Comparison of ENCODE assay signal across 30 cellular contexts in genomic region chr2:100806550-100806949, GRCh38. TPM values are rescaled to one million over a fixed set of nuclear protein-coding genes. Genes with fewer than 3 reads are reported as not detected.
"Had no signal": no experiment of that assay in that cellular context is flagged by ENCODE, and none has a peak within 500 bp of the region (broad histone marks: within the 10 kb centered on the region; RNA-seq: fewer than 3 reads in every experiment).

No MANE protein-coding gene starts in this region.

- H3K9me3 ChIP-seq: esophagus squamous epithelium, gastrocnemius medialis, heart left ventricle had no signal

- H3K36me3 ChIP-seq: brain microvascular endothelial cell, esophagus squamous epithelium, gastrocnemius medialis, heart left ventricle, WERI-Rb-1 had no signal

- H3K4me1 ChIP-seq: esophagus squamous epithelium had no signal

- ATAC-seq: activated CD4-positive, CD25-positive, alpha-beta regulatory T cell treated with anti-CD3 and anti-CD28 coated beads, Interleukin-2, amount 50 U/mL, for 24 hours; activated CD8-positive, alpha-beta T cell treated with anti-CD3 and anti-CD28 coated beads for 36 hours; activated T-cell treated with anti-CD3 and anti-CD28 coated beads, Interleukin-2, amount 50 U/mL, for 4 hours; activated T-helper 17 cell treated with anti-CD3 and anti-CD28 coated beads, Interleukin-2, amount 50 U/mL, for 72 hours; effector memory CD8-positive, alpha-beta T cell; gastrocnemius medialis; T-helper 17 cell had no signal

- DNase-seq: activated B cell treated with CpG ODN at 0.5 μM for 24 hours; activated CD4-positive, alpha-beta T cell treated with anti-CD3 and anti-CD28 coated beads for 48 hours; activated CD4-positive, alpha-beta T cell treated with anti-CD3 and anti-CD28 coated beads, Interleukin-2, amount 50 U/mL, for 1 hour; activated CD4-positive, alpha-beta T cell treated with anti-CD3 and anti-CD28 coated beads, Interleukin-2, amount 50 U/mL, for 48 hours; activated CD8-positive, alpha-beta memory T cell treated with anti-CD3 and anti-CD28 coated beads for 24 hours; activated CD8-positive, alpha-beta T cell treated with anti-CD3 and anti-CD28 coated beads for 36 hours; activated effector memory CD4-positive, alpha-beta T cell treated with Interleukin-2 at 50 U/mL for 16 hours; activated gamma-delta T cell treated with Interleukin-2 at 50 U/mL for 16 hours; activated naive CD4-positive, alpha-beta T cell treated with anti-CD3 and anti-CD28 coated beads, Interleukin-2, amount 50 U/mL, for 16 hours; activated naive CD4-positive, alpha-beta T cell treated with Interleukin-2 at 50 U/mL for 16 hours; activated T-cell treated with anti-CD3 and anti-CD28 coated beads, Interleukin-2, amount 50 U/mL, for 4 hours; amniotic stem cell; anterior cingulate cortex; brain microvascular endothelial cell; caudate nucleus; cortex of kidney; dermis blood vessel endothelial cell; effector CD4-positive, alpha-beta T cell; effector memory CD8-positive, alpha-beta T cell; esophagus squamous epithelium; gastrocnemius medialis; glutamatergic neuron; heart left ventricle; T-helper 1 cell; T-helper 17 cell; T1000; WERI-Rb-1 had no signal

- H3K4me3 ChIP-seq: esophagus squamous epithelium, gastrocnemius medialis, heart left ventricle had no signal

- H3K27ac ChIP-seq: brain microvascular endothelial cell, epithelial cell of prostate, esophagus squamous epithelium, gastrocnemius medialis, heart left ventricle, WERI-Rb-1 had no signal

- H3K27me3 ChIP-seq: brain microvascular endothelial cell, esophagus squamous epithelium, gastrocnemius medialis, heart left ventricle had no signal

RNA-seq across cellular contexts. Expression of gene NPAS2, which starts 13.4 kb away (rescaled TPM):
- total RNA-seq: activated B cell treated with CpG ODN at 0.5 μM for 24 hours had no signal
